Comparison of ENCODE assay signal across 1 cellular context in the genomic region with DNA sequence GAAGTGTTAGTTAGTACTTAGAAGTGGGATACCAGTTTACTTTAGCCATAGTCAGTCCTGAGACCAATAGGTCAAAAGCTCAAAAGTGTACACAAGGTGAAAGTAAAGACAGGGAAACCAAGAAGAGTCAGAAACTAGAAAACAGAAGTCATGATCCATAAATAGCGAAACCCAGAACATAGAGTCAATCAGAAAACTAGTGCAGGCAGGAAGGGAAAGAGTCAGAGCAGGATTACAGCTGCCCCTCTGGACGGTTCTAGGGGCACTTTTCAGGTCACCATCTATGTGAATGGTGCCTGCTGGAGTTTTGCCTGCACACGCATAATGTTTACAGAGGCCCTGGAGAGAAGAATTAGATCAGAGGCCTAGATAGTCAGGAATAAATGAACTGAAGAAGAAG.
TF ChIP-seq lines count a peak whose summit lies in the region.

No MANE protein-coding gene starts in this region.

TF ChIP-seq in K562, 482 proteins besides CTCF, POLR2A, EP300 and RAD21 (continued from another document):
- TF ChIP-seq ZNF324 (CRISPR knock-in tag; IDR thresholded peaks at IDR 0.05): no peak
- no peak for TF ChIP-seq ATF6 (CRISPR knock-in tag; IDR thresholded peaks at IDR 0.05)
- TF ChIP-seq TCF3 (CRISPR knock-in tag; IDR thresholded peaks at IDR 0.05): no peak
TF ChIP-seq in K562: peak in this region for 2.
